Comparison of ENCODE assay signal across 1 cellular context in genomic region chr12:106080111-106080732, GRCh38.
A peak's percentile ranks its signal among the peaks of the same experiment; 100 is the strongest.
TF ChIP-seq lines count a peak whose summit lies in the region.

No MANE protein-coding gene starts in this region.

TF ChIP-seq in IMR-90, 13 proteins besides CTCF, POLR2A, EP300 and RAD21:
- TF ChIP-seq MXI1 (IDR thresholded peaks at IDR 0.05; ENCODE audit: borderline replicate concordance, low read depth, low read length) (no peak), USF2 (IDR thresholded peaks at IDR 0.05; ENCODE audit: low read depth, low read length) (peak; percentile 58; the same call in 1 of the 2 replicates)
